Comparison of ENCODE assay signal across 22 cellular contexts in genomic region chr15:66754789-66755188, GRCh38. TPM values are rescaled to one million over a fixed set of nuclear protein-coding genes. Genes with fewer than 3 reads are reported as not detected.
A peak's percentile ranks its signal among the peaks of the same experiment; 100 is the strongest.
DNase-seq lines count a peak whose midpoint lies in the region; ATAC-seq, FAIRE-seq and TF ChIP-seq lines count a peak whose summit lies in the region.
"Had no signal": no experiment of that assay in that cellular context is flagged by ENCODE, and none has a peak within 500 bp of the region (broad histone marks: within the 10 kb centered on the region; RNA-seq: fewer than 3 reads in every experiment).

No MANE protein-coding gene starts in this region.

- TF ChIP-seq POLR2A in K562 (conservative IDR thresholded peaks at IDR 0.05), result no peak
- no peak for TF ChIP-seq POLR2A in thyroid gland (IDR thresholded peaks at IDR 0.05)

- peak overlapping the region; percentile 67 for H3K27ac Mint-ChIP-seq in Calu3 (ENCODE audit: unreplicated experiment)
- peak overlapping the region; percentile 90 for H3K27ac Mint-ChIP-seq in mesothelial cell of epicardium
- H3K27ac Mint-ChIP-seq: CD8-positive, alpha-beta memory T cell had no signal

- POLR2A ChIA-PET in K562 (lab: Yijun Ruan, JAX), result no interaction called here

- H3K27me3 Mint-ChIP-seq in Calu3 (ENCODE audit: unreplicated experiment), result no peaks in the 10 kb centered on the region
- no peaks in the 10 kb centered on the region for H3K27me3 Mint-ChIP-seq in mesothelial cell of epicardium (ENCODE audit: low read depth)

- CTCF ChIA-PET in Calu3 (lab: Charles Lee), result no interaction called here
- CTCF ChIA-PET in K562 (lab: Yijun Ruan, JAX; ENCODE audit: low intra/inter-chr PET ratio), result interaction anchor here (0.6 kb wide), 1 partner anchor 537 kb away, joined by 4 read pairs; no protein-coding TSS in a partner anchor

- H3K4me1 ChIP-seq in K562 (replicated peaks in 1 of 2; ENCODE audit: control insufficient read depth in 2 of 2, insufficient read depth in 2 of 2, low read length in 2 of 2) (peaks cover 3 to 8% of the 10 kb centered on the region in 2 experiments; a peak in 4 of 5 replicates), thyroid gland (peaks cover 77 to 97% of the 10 kb centered on the region in 2 donors)

- H3K9me1 ChIP-seq in K562 (ENCODE audit: control insufficient read depth, insufficient read depth, low read length), result no peaks in the 10 kb centered on the region

- peaks cover 4% of the 10 kb centered on the region; the same call in 1 of the 3 replicates for H3K79me2 ChIP-seq in K562 (ENCODE audit: control insufficient read depth, insufficient read depth, low read length)

- 75% methylated on average over 1 of the region's 1 CpG for WGBS in K562 (ENCODE audit: insufficient coverage, low coverage, missing lambda C conversion rate)
- WGBS in thyroid gland, 2 donors, result 91 to 100% methylated on average over 1 of the region's 1 CpG

- no peak overlapping the region for H3K4me2 ChIP-seq in K562 (ENCODE audit: insufficient read depth, low read length)
- H3K4me2 ChIP-seq: KMS-11 had no signal

- H3K36me3 Mint-ChIP-seq in Calu3 (ENCODE audit: insufficient read depth, unreplicated experiment) (peaks cover 58% of the 10 kb centered on the region), mesothelial cell of epicardium (peaks cover 31% of the 10 kb centered on the region)

- no peak overlapping the region for H3K4me3 ChIP-seq in K562
- H3K4me3 ChIP-seq in thyroid gland (replicated peaks in 1 of 3), result no peak overlapping the region
- H3K4me3 ChIP-seq: Peyer's patch had no signal

- H3K9ac ChIP-seq in K562 (ENCODE audit: insufficient read depth in 1 of 2, low read depth in 2 of 2, low read length in 2 of 2), result no peak overlapping the region
- H3K9ac ChIP-seq: KMS-11 had no signal

- BruUV-seq in Calu3 (replicated peaks; lab: Mats Ljungman, UMichigan) (no TSS peak), K562 (replicated peaks; lab: Mats Ljungman, UMichigan) (no TSS peak)

- H3K4me1 Mint-ChIP-seq in Calu3 (ENCODE audit: low read depth, unreplicated experiment) (peaks cover 64% of the 10 kb centered on the region), mesothelial cell of epicardium (peaks cover 65% of the 10 kb centered on the region)

- H2AFZ ChIP-seq in K562 (ENCODE audit: low read depth, low read length), result no peak overlapping the region

- no peak for TF ChIP-seq RAD21 in K562 (CRISPR knock-in tag; conservative IDR thresholded peaks at IDR 0.05 in 1 of 2, IDR thresholded peaks at IDR 0.05 in 1 of 2)

- H3K27me3 ChIP-seq in K562 (ENCODE audit: control insufficient read depth in 2 of 2, insufficient read depth in 2 of 2, low read length in 2 of 2), result no peaks in the 10 kb centered on the region
- H3K27me3 ChIP-seq in thyroid gland, result no peaks in the 10 kb centered on the region
- H3K27me3 ChIP-seq: Peyer's patch had no signal

- no peak for TF ChIP-seq EP300 in K562 (IDR thresholded peaks at IDR 0.05; ENCODE audit: low read length)

- no peak for ATAC-seq in K562

- peaks cover 27% of the 10 kb centered on the region; the same call in 2 of the 3 replicates for H3K36me3 ChIP-seq in K562 (ENCODE audit: control insufficient read depth, insufficient read depth, low read length)
- H3K36me3 ChIP-seq in thyroid gland, result no peaks in the 10 kb centered on the region
- H3K36me3 ChIP-seq: Peyer's patch had no signal

- no peak for FAIRE-seq in K562 (lab: Jason Lieb, UNC)
- FAIRE-seq: GM18507, H54, HTR-8/SVneo had no signal

- no peaks in the 10 kb centered on the region for H4K20me1 ChIP-seq in K562 (replicated peaks; ENCODE audit: control insufficient read depth, insufficient read depth, low read length)

- no peak for DNase-seq in Calu3
- DNase-seq in K562 (ENCODE audit: extremely low read depth in 1 of 4, low spot score in 3 of 4), result no peak
- no peak for DNase-seq in mesothelial cell of epicardium (ENCODE audit: low spot score in 2 of 2, unreplicated experiment in 2 of 2)
- no peak for DNase-seq in thyroid gland
- DNase-seq in D341Med (ENCODE audit: low spot score), result no peak
- DNase-seq in NCI-H526 (lab: John Stamatoyannopoulos, UW), result no peak
- DNase-seq in activated gamma-delta T cell treated with Interleukin-2 at 50 U/mL for 16 hours, result no peak
- DNase-seq: IMR-90, NCI-H1092, NCI-H1417 treated with DMSO at 0.1 percent for 48 hours, NCI-H1694 treated with DMSO at 0.1 percent for 48 hours, NCI-H2081, NCI-H2227 treated with DMSO at 0.1 percent for 48 hours, NCI-H69, Peyer's patch, SHP77 treated with DMSO at 0.1 percent for 48 hours had no signal

- H3K9me3 ChIP-seq in K562 (replicated peaks; ENCODE audit: control insufficient read depth, insufficient read depth, low read depth, low read length) (peaks cover 17% of the 10 kb centered on the region), thyroid gland (no peaks in the 10 kb centered on the region)

- H3K27ac ChIP-seq in K562 (ENCODE audit: extremely low read depth, low read depth, low read length), result no peak overlapping the region
- H3K27ac ChIP-seq in thyroid gland, result peak overlapping the region; percentile 83 to 96 (median 84)
- H3K27ac ChIP-seq: C4-2B, KMS-11, Peyer's patch had no signal

- peaks cover 6% of the 10 kb centered on the region for H3K9me3 Mint-ChIP-seq in Calu3 (ENCODE audit: low read depth, unreplicated experiment)
- peaks cover 6% of the 10 kb centered on the region for H3K9me3 Mint-ChIP-seq in mesothelial cell of epicardium

- in situ Hi-C loops in K562 (cut with MboI), result no loop called here

- TF ChIP-seq CTCF in Calu3 (IDR thresholded peaks at IDR 0.05; ENCODE audit: unreplicated experiment) (no peak), K562 (IDR thresholded peaks at IDR 0.05 in 2 of 3, conservative IDR thresholded peaks at IDR 0.05 in 1 of 3; ENCODE audit: insufficient read depth in 2 of 3, low read depth in 1 of 3, low read length in 3 of 3) (no peak), mesothelial cell of epicardium (IDR thresholded peaks at IDR 0.05; ENCODE audit: unreplicated experiment) (no peak), thyroid gland (IDR thresholded peaks at IDR 0.05) (no peak)

- H3K4me3 Mint-ChIP-seq in Calu3 (ENCODE audit: low read depth, unreplicated experiment) (no peak overlapping the region), mesothelial cell of epicardium (no peak overlapping the region)
- H3K4me3 Mint-ChIP-seq: CD8-positive, alpha-beta memory T cell had no signal

- intact Hi-C loops in Calu3 (cut with micrococcal nuclease; ENCODE audit: unreplicated experiment) (no loop called here), K562 (cut with micrococcal nuclease) (no loop called here), thyroid gland (cut with DNase I) (no loop called here)

TF ChIP-seq in K562, 482 proteins besides CTCF, POLR2A, EP300 and RAD21 (continues in another document):
- no peak for TF ChIP-seq CBFB (CRISPR knock-in tag; IDR thresholded peaks at IDR 0.05)
- peak; percentile 21 for TF ChIP-seq ZFP36 (IDR thresholded peaks at IDR 0.05; ENCODE audit: low read depth, low read length, partially characterized antibody)
- TF ChIP-seq BCOR (IDR thresholded peaks at IDR 0.05), result peak; percentile 79
- TF ChIP-seq ZNF589 (CRISPR knock-in tag; IDR thresholded peaks at IDR 0.05; ENCODE audit: low read depth), result no peak
- no peak for TF ChIP-seq USF1 (CRISPR knock-in tag; IDR thresholded peaks at IDR 0.05)
- peak; percentile 81 for TF ChIP-seq RBM25 (IDR thresholded peaks at IDR 0.05; ENCODE audit: low read depth, low read length, severe bottlenecking)
- no peak for TF ChIP-seq PATZ1 (CRISPR knock-in tag; IDR thresholded peaks at IDR 0.05; ENCODE audit: borderline replicate concordance)
- no peak for TF ChIP-seq TCF3 (CRISPR knock-in tag; IDR thresholded peaks at IDR 0.05)

RNA-seq across cellular contexts. Expression of gene SMAD6, which starts 52.8 kb away (rescaled TPM):
- 49.6 and 58.6 TPM in 2 replicates for total RNA-seq in Calu3 (2022)
- total RNA-seq in K562 (2011; cell fraction: chromatin; rRNA removed; ENCODE audit: low replicate concordance), result 54.6 and 73.2 TPM in 2 replicates
- 34.3 and 36.4 TPM in 2 replicates for total RNA-seq in K562 (2011; cell fraction: nucleolus; rRNA removed)
- total RNA-seq in K562 (2011; cell fraction: nucleoplasm; rRNA removed), result 49.6 and 69.7 TPM in 2 replicates
- total RNA-seq in K562 (2014; rRNA removed), result 11.3 and 14.5 TPM in 2 replicates
- 1.7 and 2.5 TPM in 2 replicates for total RNA-seq in K562 (2014; rRNA removed; fragmentation: Illumina TruSeq; extraction: Trizol)
- total RNA-seq in K562 (2015; rRNA removed; fragmentation: Illumina TruSeq; extraction: Trizol), result 3.7 and 4.1 TPM in 2 replicates
- 14.2 and 15.5 TPM in 2 replicates for total RNA-seq in K562 (2021)
- 5.3 and 9.2 TPM in 2 replicates for polyA plus RNA-seq in K562 (2011; rRNA removed)
- 4.6 and 10.2 TPM in 2 replicates for polyA plus RNA-seq in K562 (2011; cell fraction: cytosol; rRNA removed)
- polyA plus RNA-seq in K562 (2011; cell fraction: nucleus; rRNA removed), result 10.8 and 14.0 TPM in 2 replicates
- polyA plus RNA-seq in K562 (2012), result 7.4 and 21.2 TPM in 2 replicates
- polyA plus RNA-seq in K562 (2014; fragmentation: Illumina TruSeq; extraction: Trizol), result 1.1 and 1.4 TPM in 2 replicates
- polyA plus RNA-seq in K562 (2014; fragmentation: Nextera tagmentation; extraction: Ambion mirVana), result under 1 TPM; 0.10 to 0.13 TPM
- polyA plus RNA-seq in K562 (2014; rRNA removed), result 4.6 and 6.9 TPM in 2 replicates
- 7.7 and 9.1 TPM in 2 replicates for polyA minus RNA-seq in K562 (2011; rRNA and poly(A)+ RNA removed)
- polyA minus RNA-seq in K562 (2011; cell fraction: cytosol; rRNA and poly(A)+ RNA removed), result 12.8 and 25.8 TPM in 2 replicates
- polyA minus RNA-seq in K562 (2011; cell fraction: nucleus; rRNA and poly(A)+ RNA removed), result 13.9 and 32.1 TPM in 2 replicates
- 164 to 176 TPM (median 176 TPM) in 3 replicates for total RNA-seq in mesothelial cell of epicardium
- 100 to 1,000 TPM in 1 of 4 donors, 10 to 100 TPM in 3; 59.3 to 118 (median 62.3) TPM for total RNA-seq in thyroid gland
- polyA plus RNA-seq: CD8-positive, alpha-beta memory T cell had no signal
